In genomic region chr9:84123648-84124406, GRCh38 we compare ENCODE assay signal across 12 cellular contexts.
DNase-seq lines count a peak whose midpoint lies in the region; ATAC-seq and TF ChIP-seq lines count a peak whose summit lies in the region.
"Had no signal": no experiment of that assay in that cellular context is flagged by ENCODE, and none has a peak within 500 bp of the region (broad histone marks: within the 10 kb centered on the region; RNA-seq: fewer than 3 reads in every experiment).

No MANE protein-coding gene starts in this region.

- H3F3A ChIP-seq in MM.1S (ENCODE audit: insufficient read depth, low read length) = no peaks in the 10 kb centered on the region

- DNase-seq in MM.1S (peak; percentile 43), SK-N-DZ (ENCODE audit: low spot score) (no peak), KG1 (lab: John Stamatoyannopoulos, UW) (no peak), ecto neural progenitor cell (ENCODE audit: low spot score) (no peak)
- no peak for DNase-seq in stimulated activated CD4-positive, alpha-beta T cell treated with anti-CD3 and anti-CD28 coated beads, Interleukin-4, amount 100 ng/mL, for 1 hour
- DNase-seq: activated CD4-positive, alpha-beta T cell treated with anti-CD3 and anti-CD28 coated beads, Interleukin-2, amount 50 U/mL, for 4 hours; GDM1; mesendoderm had no signal

- H3K4me2 ChIP-seq in MM.1S (ENCODE audit: low read depth, low read length) = peak overlapping the region; percentile 19; the same call in 1 of the 2 replicates

- no peaks in the 10 kb centered on the region for H4K20me1 ChIP-seq in MM.1S (ENCODE audit: insufficient read depth, low read length)

- H3K9ac ChIP-seq in MM.1S (ENCODE audit: low read length) = no peak overlapping the region

- no peaks in the 10 kb centered on the region for H3K36me3 ChIP-seq in MM.1S (replicated peaks; ENCODE audit: insufficient read depth, low read length)
- H3K36me3 ChIP-seq: SJSA1 had no signal

- no peak overlapping the region for H3K4me3 ChIP-seq in MM.1S (ENCODE audit: low read length)
- H3K4me3 ChIP-seq: SJSA1 had no signal

- H3K4me1 ChIP-seq in MM.1S (ENCODE audit: low read length) = no peaks in the 10 kb centered on the region

- no peaks in the 10 kb centered on the region for H3K79me2 ChIP-seq in MM.1S (ENCODE audit: low read length)

- H3K27me3 ChIP-seq in MM.1S (replicated peaks; ENCODE audit: insufficient read depth, low read length) = no peaks in the 10 kb centered on the region
- H3K27me3 ChIP-seq: SJSA1 had no signal

- no peak overlapping the region for H3K27ac ChIP-seq in MM.1S (ENCODE audit: low read length)
- H3K27ac ChIP-seq: SJSA1 had no signal

- H2AFZ ChIP-seq in MM.1S (ENCODE audit: low read length) = peak overlapping the region; percentile 42; the same call in 1 of the 2 replicates

- H3K9me2 ChIP-seq in MM.1S (replicated peaks; ENCODE audit: insufficient read depth, low read length) = no peaks in the 10 kb centered on the region

- no peak for TF ChIP-seq CTCF in MM.1S (IDR thresholded peaks at IDR 0.05; ENCODE audit: low read length)

- no peaks in the 10 kb centered on the region for H3K9me3 ChIP-seq in MM.1S (replicated peaks; ENCODE audit: insufficient read depth, low read length)
- H3K9me3 ChIP-seq: SJSA1 had no signal

- ATAC-seq in GM18502 (IDR thresholded peaks at IDR 0.05; ENCODE audit: poor library complexity, unreplicated experiment) = peak; percentile 98
- ATAC-seq in GM19463 (IDR thresholded peaks at IDR 0.05; ENCODE audit: unreplicated experiment) = peak; percentile 98
- peak; percentile 87 for ATAC-seq in HG02938 (IDR thresholded peaks at IDR 0.05; ENCODE audit: unreplicated experiment)
